Comparison of ENCODE assay signal across 19 cellular contexts in genomic region chr9:113695901-113696300, GRCh38.
A peak's percentile ranks its signal among the peaks of the same experiment; 100 is the strongest.
DNase-seq lines count a peak whose midpoint lies in the region; ATAC-seq and TF ChIP-seq lines count a peak whose summit lies in the region.
"Had no signal": no experiment of that assay in that cellular context is flagged by ENCODE, and none has a peak within 500 bp of the region (broad histone marks: within the 10 kb centered on the region; RNA-seq: fewer than 3 reads in every experiment).

No MANE protein-coding gene starts in this region.

- peaks cover 21% of the 10 kb centered on the region for H3K4me1 Mint-ChIP-seq in CD8-positive, alpha-beta T cell (ENCODE audit: low read depth)

- no peaks in the 10 kb centered on the region for H3K27me3 ChIP-seq in CD8-positive, alpha-beta T cell (ENCODE audit: insufficient read depth, low read length)
- no peaks in the 10 kb centered on the region for H3K27me3 ChIP-seq in Peyer's patch

- no peak overlapping the region for H3K4me3 ChIP-seq in CD8-positive, alpha-beta T cell (ENCODE audit: low read depth, low read length)
- H3K4me3 ChIP-seq in HEK293 (ENCODE audit: low read depth, low read length) (no peak overlapping the region), fibroblast of mammary gland (ENCODE audit: control insufficient read depth, low read depth, low read length) (no peak overlapping the region), Peyer's patch (no peak overlapping the region)
- H3K4me3 ChIP-seq: K562, left ventricle myocardium inferior had no signal

- no peaks in the 10 kb centered on the region for H3K9me3 ChIP-seq in CD8-positive, alpha-beta T cell (ENCODE audit: low read length)
- H3K9me3 ChIP-seq in HEK293 (ENCODE audit: control insufficient read depth, insufficient read depth, low read depth, low read length), result no peaks in the 10 kb centered on the region
- H3K9me3 ChIP-seq in Peyer's patch, result peaks cover 0 to 4% (median 0%) of the 10 kb centered on the region in 4 donors
- H3K9me3 ChIP-seq: left ventricle myocardium inferior had no signal

- no peak for TF ChIP-seq CTCF in CD8-positive, alpha-beta T cell (IDR thresholded peaks at IDR 0.05)
- no peak for TF ChIP-seq CTCF in HEK293 (tag by site-specific recombination; IDR thresholded peaks at IDR 0.05)
- no peak for TF ChIP-seq CTCF in fibroblast of mammary gland (conservative IDR thresholded peaks at IDR 0.05; ENCODE audit: control insufficient read depth, insufficient read depth, low read depth, low read length)
- no peak for TF ChIP-seq CTCF in Peyer's patch (IDR thresholded peaks at IDR 0.05)

- DNase-seq in CD8-positive, alpha-beta T cell, result no peak
- DNase-seq in SW480 (ENCODE audit: low spot score) (peak; percentile 89), fibroblast of mammary gland (ENCODE audit: low read depth) (peak; percentile 38), NCI-H446 treated with DMSO at 0.1 percent for 48 hours (lab: John Stamatoyannopoulos, UW) (no peak), NCI-H1436 (lab: John Stamatoyannopoulos, UW) (no peak), NCI-H2081 (lab: John Stamatoyannopoulos, UW) (no peak), Peyer's patch (no peak)
- DNase-seq: activated CD4-positive, CD25-positive, alpha-beta regulatory T cell; COR-L47; endodermal cell; GF-D8; left ventricle myocardium inferior; NCI-H1105; NCI-H748 treated with DMSO at 0.1 percent for 48 hours; right cardiac atrium; RPMI8226 had no signal

- peaks cover 13% of the 10 kb centered on the region for H3K4me1 ChIP-seq in CD8-positive, alpha-beta T cell (ENCODE audit: insufficient read depth, low read length)
- H3K4me1 ChIP-seq in HEK293 (ENCODE audit: control insufficient read depth, insufficient read depth, low read length), result no peaks in the 10 kb centered on the region
- no peaks in the 10 kb centered on the region for H3K4me1 ChIP-seq in Peyer's patch
- H3K4me1 ChIP-seq: left ventricle myocardium inferior had no signal

- no peaks in the 10 kb centered on the region for H3K36me3 ChIP-seq in CD8-positive, alpha-beta T cell (ENCODE audit: insufficient read depth, low read length)
- no peaks in the 10 kb centered on the region for H3K36me3 ChIP-seq in HEK293 (ENCODE audit: control insufficient read depth in 2 of 2, insufficient read depth in 1 of 2, low read length in 2 of 2)
- H3K36me3 ChIP-seq in Peyer's patch, result no peaks in the 10 kb centered on the region
- H3K36me3 ChIP-seq: left ventricle myocardium inferior had no signal

- H3K9me3 Mint-ChIP-seq in CD8-positive, alpha-beta T cell, result peaks cover 6% of the 10 kb centered on the region
- H3K9me3 Mint-ChIP-seq: stimulated activated naive CD8-positive, alpha-beta T cell treated with anti-CD3 and anti-CD28 coated beads, Interleukin-15, Interleukin-2, amounts not matched to agents 100 ng/mL and 50 ng/mL, for 24 hours had no signal

- no peak for TF ChIP-seq POLR2A in Peyer's patch (IDR thresholded peaks at IDR 0.05)

- H3K4me3 Mint-ChIP-seq in CD8-positive, alpha-beta T cell, result no peak overlapping the region
- H3K4me3 Mint-ChIP-seq: endodermal cell; stimulated activated naive CD8-positive, alpha-beta T cell treated with anti-CD3 and anti-CD28 coated beads, Interleukin-15, Interleukin-2, amounts not matched to agents 100 ng/mL and 50 ng/mL, for 24 hours had no signal

- POLR2A ChIA-PET in CD8-positive, alpha-beta T cell (lab: Charles Lee), result no interaction called here
- POLR2A ChIA-PET in HEK293 (lab: Yijun Ruan, JAX), result no interaction called here

- no peaks in the 10 kb centered on the region for H3K36me3 Mint-ChIP-seq in CD8-positive, alpha-beta T cell

- H3K27ac Mint-ChIP-seq in CD8-positive, alpha-beta T cell, result peak overlapping the region; percentile 16
- H3K27ac Mint-ChIP-seq: endodermal cell; stimulated activated naive CD8-positive, alpha-beta T cell treated with anti-CD3 and anti-CD28 coated beads, Interleukin-15, Interleukin-2, amounts not matched to agents 100 ng/mL and 50 ng/mL, for 24 hours had no signal

- H3K27me3 Mint-ChIP-seq in CD8-positive, alpha-beta T cell (ENCODE audit: low read depth), result peaks cover 42% of the 10 kb centered on the region

- intact Hi-C loops in CD8-positive, alpha-beta T cell (cut with DNase I, micrococcal nuclease), result no loop called here

- CTCF ChIA-PET in CD8-positive, alpha-beta T cell (lab: Charles Lee), result interaction anchor here (1.0 kb wide), 1 partner anchor 9 kb away, joined by 3 read pairs; no protein-coding TSS in a partner anchor
- CTCF ChIA-PET in HEK293 (lab: Yijun Ruan, JAX), result interaction anchor here (0.6 kb wide), 2 partner anchors 14 to 287 kb away, joined by 3 to 6 read pairs; no protein-coding TSS in a partner anchor

- no peak for ATAC-seq in CD8-positive, alpha-beta T cell
- ATAC-seq: K562, right cardiac atrium had no signal

- H3K27ac ChIP-seq in CD8-positive, alpha-beta T cell (ENCODE audit: low read depth, low read length), result no peak overlapping the region
- no peak overlapping the region for H3K27ac ChIP-seq in HEK293 (ENCODE audit: extremely low read depth, low read depth, low read length)
- H3K27ac ChIP-seq in Peyer's patch, result no peak overlapping the region
- H3K27ac ChIP-seq: left ventricle myocardium inferior had no signal

TF ChIP-seq in HEK293, 187 proteins besides CTCF, POLR2A, EP300 and RAD21:
- TF ChIP-seq ZNF266 (tag by site-specific recombination; IDR thresholded peaks at IDR 0.05; ENCODE audit: low read depth) (no peak), ZNF140 (tag by site-specific recombination; IDR thresholded peaks at IDR 0.05) (peak; percentile 48; the same call in 1 of the 2 replicates)

Comparison
In these comparisons a context has a peak if more than half of its experiments do, and no peak if none do; other contexts are left out.
1. DNase-seq: peak in SW480 (single experiment) and fibroblast of mammary gland (single experiment); none in CD8-positive, alpha-beta T cell (0 of 7), NCI-H446 treated with DMSO at 0.1 percent for 48 hours (single experiment), NCI-H1436 (single experiment), NCI-H2081 (0 of 2) and Peyer's patch (0 of 3).